ENCODE assay signal across 14 cellular contexts in the genomic region with DNA sequence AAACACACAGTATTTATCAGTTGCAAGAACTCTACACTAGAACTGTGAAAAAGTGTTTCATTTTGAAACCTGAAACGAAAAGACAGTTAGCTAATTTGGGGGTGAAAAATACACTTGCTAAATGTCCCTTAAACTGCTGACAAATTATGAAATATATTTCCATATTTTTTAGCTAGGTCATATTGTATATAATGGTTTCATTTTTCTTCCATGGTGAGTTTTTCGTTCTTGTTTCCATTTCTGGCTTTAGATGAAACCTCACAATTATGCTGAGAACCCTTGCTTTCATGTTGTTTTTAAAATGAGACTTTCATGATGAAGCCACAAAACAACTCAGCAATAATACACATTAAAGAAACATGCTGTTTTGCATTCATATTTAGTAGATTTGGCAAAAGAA. TPM values are rescaled to one million over a fixed set of nuclear protein-coding genes. Genes with fewer than 3 reads are reported as not detected.
DNase-seq lines count a peak whose midpoint lies in the region; ATAC-seq, FAIRE-seq and TF ChIP-seq lines count a peak whose summit lies in the region.
"Had no signal": no experiment of that assay in that cellular context is flagged by ENCODE, and none has a peak within 500 bp of the region (broad histone marks: within the 10 kb centered on the region; RNA-seq: fewer than 3 reads in every experiment).

No MANE protein-coding gene starts in this region.

- H3K4me1 ChIP-seq in K562 (replicated peaks in 1 of 2; ENCODE audit: control insufficient read depth in 2 of 2, insufficient read depth in 2 of 2, low read length in 2 of 2) = no peaks in the 10 kb centered on the region
- H3K4me1 ChIP-seq in psoas muscle = no peaks in the 10 kb centered on the region
- H3K4me1 ChIP-seq: prostate gland had no signal

- no peaks in the 10 kb centered on the region for H3K79me2 ChIP-seq in K562 (ENCODE audit: control insufficient read depth, insufficient read depth, low read length)

- H3K9ac ChIP-seq in K562 (ENCODE audit: insufficient read depth in 1 of 2, low read depth in 2 of 2, low read length in 2 of 2) = no peak overlapping the region

- H3K27ac ChIP-seq in K562 (ENCODE audit: extremely low read depth, low read depth, low read length) (no peak overlapping the region), psoas muscle (no peak overlapping the region)
- H3K27ac ChIP-seq: prostate gland had no signal

- no peak overlapping the region for H3K4me3 ChIP-seq in K562
- H3K4me3 ChIP-seq in psoas muscle = no peak overlapping the region
- H3K4me3 ChIP-seq: prostate gland had no signal

- peak overlapping the region; percentile 74 for H2AFZ ChIP-seq in K562 (ENCODE audit: low read depth, low read length)

- no peak for TF ChIP-seq CTCF in K562 (IDR thresholded peaks at IDR 0.05 in 2 of 3, conservative IDR thresholded peaks at IDR 0.05 in 1 of 3; ENCODE audit: insufficient read depth in 2 of 3, low read depth in 1 of 3, low read length in 3 of 3)
- no peak for TF ChIP-seq CTCF in psoas muscle (IDR thresholded peaks at IDR 0.05)

- CTCF ChIA-PET in K562 (lab: Yijun Ruan, JAX; ENCODE audit: low intra/inter-chr PET ratio) = no interaction called here

- POLR2A ChIA-PET in K562 (lab: Yijun Ruan, JAX) = no interaction called here

- H3K9me3 ChIP-seq in K562 (replicated peaks; ENCODE audit: control insufficient read depth, insufficient read depth, low read depth, low read length) = no peaks in the 10 kb centered on the region; the same call in 1 of the 2 replicates
- H3K9me3 ChIP-seq in psoas muscle = no peaks in the 10 kb centered on the region
- H3K9me3 ChIP-seq: prostate gland had no signal

- peak; percentile 56 for ATAC-seq in GM18870 (IDR thresholded peaks at IDR 0.05; ENCODE audit: unreplicated experiment)
- ATAC-seq in GM21526 (IDR thresholded peaks at IDR 0.05; ENCODE audit: low FRiP score, unreplicated experiment) = peak; percentile 54
- ATAC-seq in HG03066 (IDR thresholded peaks at IDR 0.05; ENCODE audit: low read depth, unreplicated experiment) = peak; percentile 46
- no peak for ATAC-seq in K562
- no peak for ATAC-seq in psoas muscle
- ATAC-seq in Right ventricle myocardium inferior = no peak
- ATAC-seq in sciatic nerve = no peak
- ATAC-seq: activated naive CD8-positive, alpha-beta T cell treated with anti-CD3 and anti-CD28 coated beads, Interleukin-2, amount 50 U/mL, for 24 hours; stimulated activated naive B cell treated with anti-CD40 and anti-IgM and Interleukin-4, amounts not matched to agents 10 μg/mL and 1 μg/mL and 100 μg/mL, for 72 hours had no signal

- no peak for TF ChIP-seq RAD21 in K562 (CRISPR knock-in tag; conservative IDR thresholded peaks at IDR 0.05 in 1 of 2, IDR thresholded peaks at IDR 0.05 in 1 of 2)

- H3K4me2 ChIP-seq in K562 (ENCODE audit: insufficient read depth, low read length) = no peak overlapping the region

- DNase-seq in K562 (ENCODE audit: extremely low read depth in 1 of 4, low spot score in 3 of 4) (no peak), psoas muscle (no peak), Right ventricle myocardium inferior (ENCODE audit: missing footprints) (no peak), sciatic nerve (ENCODE audit: low spot score) (no peak), DMS 273 (lab: John Stamatoyannopoulos, UW; ENCODE audit: unreplicated experiment) (no peak)
- DNase-seq: activated naive CD8-positive, alpha-beta T cell treated with anti-CD3 and anti-CD28 coated beads, Interleukin-2, amount 50 U/mL, for 24 hours; NCI-H510A; stimulated activated CD4-positive, alpha-beta T cell treated with anti-CD3 and anti-CD28 coated beads, Interleukin-1b, Interleukin-23, amount 100 ng/mL, for 48 hours; stimulated activated naive B cell treated with anti-CD40 and anti-IgM and Interleukin-4, amounts not matched to agents 10 μg/mL and 1 μg/mL and 100 μg/mL, for 72 hours had no signal

- TF ChIP-seq POLR2A in K562 (conservative IDR thresholded peaks at IDR 0.05) = no peak

- WGBS in K562 (ENCODE audit: insufficient coverage, low coverage, missing lambda C conversion rate) = 46% methylated on average over 2 of the region's 2 CpGs
- 77 to 86% (median 79%) methylated on average over 2 of the region's 2 CpGs for WGBS in psoas muscle, 3 donors

- no peak for FAIRE-seq in K562 (lab: Jason Lieb, UNC)
- FAIRE-seq: H1 had no signal

- H3K36me3 ChIP-seq in K562 (ENCODE audit: control insufficient read depth, insufficient read depth, low read length) (no peaks in the 10 kb centered on the region), psoas muscle (ENCODE audit: insufficient read depth in 1 of 2, low read depth in 1 of 2) (no peaks in the 10 kb centered on the region)
- H3K36me3 ChIP-seq: prostate gland had no signal

- H4K20me1 ChIP-seq in K562 (replicated peaks; ENCODE audit: control insufficient read depth, insufficient read depth, low read length) = no peaks in the 10 kb centered on the region

- TF ChIP-seq EP300 in K562 (IDR thresholded peaks at IDR 0.05; ENCODE audit: low read length) = no peak

- in situ Hi-C loops in K562 (cut with MboI) = no loop called here

- H3K27me3 ChIP-seq in K562 (ENCODE audit: control insufficient read depth in 2 of 2, insufficient read depth in 2 of 2, low read length in 2 of 2) (no peaks in the 10 kb centered on the region), psoas muscle (ENCODE audit: insufficient read depth in 3 of 3, low read length in 2 of 3) (no peaks in the 10 kb centered on the region)

- intact Hi-C loops in K562 (cut with micrococcal nuclease) (no loop called here), psoas muscle (cut with DNase I) (no loop called here), Right ventricle myocardium inferior (cut with DNase I) (no loop called here), sciatic nerve (cut with DNase I) (no loop called here)

- no peaks in the 10 kb centered on the region for H3K9me1 ChIP-seq in K562 (ENCODE audit: control insufficient read depth, insufficient read depth, low read length)

- no TSS peak for BruUV-seq in K562 (replicated peaks; lab: Mats Ljungman, UMichigan)

TF ChIP-seq in K562, 482 proteins besides CTCF, POLR2A, EP300 and RAD21:
- no peak for TF ChIP-seq ZNF384 (IDR thresholded peaks at IDR 0.05; ENCODE audit: low read depth, low read length)
- TF ChIP-seq NR2C1 (IDR thresholded peaks at IDR 0.05) = no peak
- no peak for TF ChIP-seq NR2C1 (tag; IDR thresholded peaks at IDR 0.05)
- TF ChIP-seq, protein P1, sequence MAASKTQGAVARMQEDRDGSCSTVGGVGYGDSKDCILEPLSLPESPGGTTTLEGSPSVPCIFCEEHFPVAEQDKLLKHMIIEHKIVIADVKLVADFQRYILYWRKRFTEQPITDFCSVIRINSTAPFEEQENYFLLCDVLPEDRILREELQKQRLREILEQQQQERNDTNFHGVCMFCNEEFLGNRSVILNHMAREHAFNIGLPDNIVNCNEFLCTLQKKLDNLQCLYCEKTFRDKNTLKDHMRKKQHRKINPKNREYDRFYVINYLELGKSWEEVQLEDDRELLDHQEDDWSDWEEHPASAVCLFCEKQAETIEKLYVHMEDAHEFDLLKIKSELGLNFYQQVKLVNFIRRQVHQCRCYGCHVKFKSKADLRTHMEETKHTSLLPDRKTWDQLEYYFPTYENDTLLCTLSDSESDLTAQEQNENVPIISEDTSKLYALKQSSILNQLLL (CRISPR knock-in tag; IDR thresholded peaks at IDR 0.05; ENCODE audit: borderline replicate concordance) = no peak
TF ChIP-seq in K562: peak in this region for 0.

RNA-seq across cellular contexts. Expression of a gene that starts 46.7 kb away (rescaled TPM):
- 0.14 TPM in 1 of 2 replicates, not detected in the other for total RNA-seq in K562 (2011; cell fraction: chromatin; rRNA removed; ENCODE audit: low replicate concordance)
- not detected in 2 replicates for total RNA-seq in K562 (2011; cell fraction: nucleolus; rRNA removed)
- 0.15 TPM in 1 of 2 replicates, not detected in the other for total RNA-seq in K562 (2011; cell fraction: nucleoplasm; rRNA removed)
- total RNA-seq in K562 (2014; rRNA removed) (under 0.01 and 0.04 TPM in 2 replicates), K562 (2014; rRNA removed; fragmentation: Illumina TruSeq; extraction: Trizol) (not detected in 2 replicates), K562 (2015; rRNA removed; fragmentation: Illumina TruSeq; extraction: Trizol) (not detected in 2 replicates), K562 (2021) (0.02 and 0.04 TPM in 2 replicates), psoas muscle (under 1 TPM; 0.08 to 0.60 (median 0.16) TPM), Right ventricle myocardium inferior (2.5 TPM), sciatic nerve (207 TPM)
- polyA plus RNA-seq in K562 (2011; rRNA removed) (0.01 and 0.03 TPM in 2 replicates), K562 (2014; fragmentation: Illumina TruSeq; extraction: Trizol) (not detected in 2 replicates), K562 (2014; fragmentation: Nextera tagmentation; extraction: Ambion mirVana) (not detected), K562 (2014; rRNA removed) (0.04 TPM in 1 of 2 replicates, not detected in the other), psoas muscle (under 1 TPM; 0.04 to 0.14 (median 0.04) TPM)
- 0.03 TPM in 1 of 2 replicates, not detected in the other for polyA plus RNA-seq in K562 (2011; cell fraction: cytosol; rRNA removed)
- polyA plus RNA-seq in K562 (2011; cell fraction: nucleus; rRNA removed) = 0.03 and 0.04 TPM in 2 replicates
- polyA plus RNA-seq in K562 (2012) = 0.04 TPM in 1 of 2 replicates, not detected in the other
- polyA minus RNA-seq in K562 (2011; rRNA and poly(A)+ RNA removed) = 0.04 and 0.06 TPM in 2 replicates
- polyA minus RNA-seq in K562 (2011; cell fraction: cytosol; rRNA and poly(A)+ RNA removed) = not detected in 2 replicates
- polyA minus RNA-seq in K562 (2011; cell fraction: nucleus; rRNA and poly(A)+ RNA removed) = 0.13 and 0.22 TPM in 2 replicates

Comparison
In these comparisons a context has a peak if more than half of its experiments do, and no peak if none do; other contexts are left out.
1. ATAC-seq: peak in GM18870 (single experiment), GM21526 (single experiment) and HG03066 (single experiment); none in K562 (single experiment), psoas muscle (0 of 4), Right ventricle myocardium inferior (single experiment) and sciatic nerve (single experiment).
2. RNA of a gene that starts 46.7 kb away (total RNA-seq): 207 TPM in sciatic nerve (single experiment); 2.5 TPM in Right ventricle myocardium inferior (single experiment), 0.08 to 0.60 TPM in psoas muscle and under 0.01 to 0.15 TPM in K562; every median in the first group is over 10 times any median in the second.